ENCODE assay signal across 1 cellular context in the genomic region with DNA sequence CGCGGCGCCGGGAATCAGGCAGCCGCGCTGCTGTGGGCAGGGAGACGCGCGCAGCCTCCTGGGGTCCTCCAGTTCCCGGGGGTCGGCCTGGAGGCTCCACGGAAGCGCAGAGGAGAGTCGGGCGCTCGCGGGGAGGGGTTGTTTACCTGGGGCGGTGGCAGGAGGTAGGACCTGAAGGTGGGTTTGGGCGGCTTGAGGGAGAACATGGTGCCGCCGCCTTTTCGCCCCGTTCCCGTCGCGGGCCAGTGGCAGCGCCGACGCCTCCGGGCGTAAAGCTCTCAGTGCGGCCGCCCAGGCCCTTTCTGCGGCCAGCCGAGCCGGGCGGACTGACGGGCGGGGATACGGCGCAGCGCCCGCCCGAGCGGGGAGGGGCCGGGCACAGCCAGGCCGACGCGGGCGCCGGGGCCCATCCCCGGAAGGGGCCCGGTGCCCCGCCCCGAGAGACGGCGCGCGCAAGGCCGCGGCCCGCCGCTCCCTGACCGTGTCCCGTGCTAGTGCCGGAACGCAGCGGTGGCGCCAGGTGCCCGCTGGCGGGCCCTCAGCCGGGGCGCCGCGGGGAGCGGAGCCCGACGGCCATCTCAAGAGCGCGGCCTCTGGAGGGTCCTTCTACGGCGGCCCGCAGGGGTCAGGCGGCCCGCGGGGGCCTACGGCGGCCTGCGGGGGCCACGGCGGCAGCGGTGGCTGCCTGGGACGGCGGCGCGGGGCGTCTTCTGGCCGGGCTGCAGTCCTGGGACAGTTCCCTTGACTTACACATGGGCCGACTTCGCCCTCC.
TF ChIP-seq lines count a peak whose summit lies in the region.

A gene with protein sequence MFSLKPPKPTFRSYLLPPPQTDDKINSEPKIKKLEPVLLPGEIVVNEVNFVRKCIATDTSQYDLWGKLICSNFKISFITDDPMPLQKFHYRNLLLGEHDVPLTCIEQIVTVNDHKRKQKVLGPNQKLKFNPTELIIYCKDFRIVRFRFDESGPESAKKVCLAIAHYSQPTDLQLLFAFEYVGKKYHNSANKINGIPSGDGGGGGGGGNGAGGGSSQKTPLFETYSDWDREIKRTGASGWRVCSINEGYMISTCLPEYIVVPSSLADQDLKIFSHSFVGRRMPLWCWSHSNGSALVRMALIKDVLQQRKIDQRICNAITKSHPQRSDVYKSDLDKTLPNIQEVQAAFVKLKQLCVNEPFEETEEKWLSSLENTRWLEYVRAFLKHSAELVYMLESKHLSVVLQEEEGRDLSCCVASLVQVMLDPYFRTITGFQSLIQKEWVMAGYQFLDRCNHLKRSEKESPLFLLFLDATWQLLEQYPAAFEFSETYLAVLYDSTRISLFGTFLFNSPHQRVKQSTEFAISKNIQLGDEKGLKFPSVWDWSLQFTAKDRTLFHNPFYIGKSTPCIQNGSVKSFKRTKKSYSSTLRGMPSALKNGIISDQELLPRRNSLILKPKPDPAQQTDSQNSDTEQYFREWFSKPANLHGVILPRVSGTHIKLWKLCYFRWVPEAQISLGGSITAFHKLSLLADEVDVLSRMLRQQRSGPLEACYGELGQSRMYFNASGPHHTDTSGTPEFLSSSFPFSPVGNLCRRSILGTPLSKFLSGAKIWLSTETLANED (minus strand): TSS at position 328 of the 772 bp plus-strand sequence. CDS start 122 bp downstream, at position 206.

TF ChIP-seq in K562, 482 proteins besides CTCF, POLR2A, EP300 and RAD21 (continued from another document and continues in another):
- TF ChIP-seq, protein P1, sequence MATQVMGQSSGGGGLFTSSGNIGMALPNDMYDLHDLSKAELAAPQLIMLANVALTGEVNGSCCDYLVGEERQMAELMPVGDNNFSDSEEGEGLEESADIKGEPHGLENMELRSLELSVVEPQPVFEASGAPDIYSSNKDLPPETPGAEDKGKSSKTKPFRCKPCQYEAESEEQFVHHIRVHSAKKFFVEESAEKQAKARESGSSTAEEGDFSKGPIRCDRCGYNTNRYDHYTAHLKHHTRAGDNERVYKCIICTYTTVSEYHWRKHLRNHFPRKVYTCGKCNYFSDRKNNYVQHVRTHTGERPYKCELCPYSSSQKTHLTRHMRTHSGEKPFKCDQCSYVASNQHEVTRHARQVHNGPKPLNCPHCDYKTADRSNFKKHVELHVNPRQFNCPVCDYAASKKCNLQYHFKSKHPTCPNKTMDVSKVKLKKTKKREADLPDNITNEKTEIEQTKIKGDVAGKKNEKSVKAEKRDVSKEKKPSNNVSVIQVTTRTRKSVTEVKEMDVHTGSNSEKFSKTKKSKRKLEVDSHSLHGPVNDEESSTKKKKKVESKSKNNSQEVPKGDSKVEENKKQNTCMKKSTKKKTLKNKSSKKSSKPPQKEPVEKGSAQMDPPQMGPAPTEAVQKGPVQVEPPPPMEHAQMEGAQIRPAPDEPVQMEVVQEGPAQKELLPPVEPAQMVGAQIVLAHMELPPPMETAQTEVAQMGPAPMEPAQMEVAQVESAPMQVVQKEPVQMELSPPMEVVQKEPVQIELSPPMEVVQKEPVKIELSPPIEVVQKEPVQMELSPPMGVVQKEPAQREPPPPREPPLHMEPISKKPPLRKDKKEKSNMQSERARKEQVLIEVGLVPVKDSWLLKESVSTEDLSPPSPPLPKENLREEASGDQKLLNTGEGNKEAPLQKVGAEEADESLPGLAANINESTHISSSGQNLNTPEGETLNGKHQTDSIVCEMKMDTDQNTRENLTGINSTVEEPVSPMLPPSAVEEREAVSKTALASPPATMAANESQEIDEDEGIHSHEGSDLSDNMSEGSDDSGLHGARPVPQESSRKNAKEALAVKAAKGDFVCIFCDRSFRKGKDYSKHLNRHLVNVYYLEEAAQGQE (CRISPR knock-in tag; IDR thresholded peaks at IDR 0.05; ENCODE audit: low read depth): no peak
- TF ChIP-seq ZNF584 (CRISPR knock-in tag; IDR thresholded peaks at IDR 0.05; ENCODE audit: low read depth) (no peak), NFATC3 (IDR thresholded peaks at IDR 0.05) (no peak), SRSF7 (optimal IDR thresholded peaks at IDR 0.05; ENCODE audit: low read depth, low read length) (no peak), SNIP1 (IDR thresholded peaks at IDR 0.05; ENCODE audit: low read depth) (no peak), TRIM24 (IDR thresholded peaks at IDR 0.05) (no peak), ZNF77 (CRISPR knock-in tag; IDR thresholded peaks at IDR 0.05) (no peak), CBX2 (IDR thresholded peaks at IDR 0.05; ENCODE audit: insufficient read depth, low read length, poor library complexity, severe bottlenecking) (no peak), ZNF133 (CRISPR knock-in tag; IDR thresholded peaks at IDR 0.05) (no peak), ZNF699 (CRISPR knock-in tag; IDR thresholded peaks at IDR 0.05; ENCODE audit: insufficient replicate concordance) (no peak), ZFPM2 (CRISPR knock-in tag; IDR thresholded peaks at IDR 0.05) (no peak), ZKSCAN1 (IDR thresholded peaks at IDR 0.05; ENCODE audit: low read depth, low read length) (no peak), SNRNP70 (optimal IDR thresholded peaks at IDR 0.05; ENCODE audit: low read depth, low read length) (no peak), RBM22 (IDR thresholded peaks at IDR 0.05; ENCODE audit: low read depth, low read length, poor library complexity, severe bottlenecking) (no peak), DIDO1 (tag; IDR thresholded peaks at IDR 0.05; ENCODE audit: low read depth) (no peak), SMAD2 (IDR thresholded peaks at IDR 0.05; ENCODE audit: low read depth, low read length) (no peak), MCM2 (IDR thresholded peaks at IDR 0.05; ENCODE audit: low read depth) (no peak), ZBTB1 (CRISPR knock-in tag; IDR thresholded peaks at IDR 0.05; ENCODE audit: borderline replicate concordance, low read depth) (no peak), ZBTB8A (IDR thresholded peaks at IDR 0.05; ENCODE audit: partially characterized antibody) (no peak), ZNF232 (CRISPR knock-in tag; IDR thresholded peaks at IDR 0.05) (no peak), RB1 (IDR thresholded peaks at IDR 0.05; ENCODE audit: low read depth) (peak; percentile 74), ELF2 (CRISPR knock-in tag; IDR thresholded peaks at IDR 0.05) (no peak), NFXL1 (CRISPR knock-in tag; IDR thresholded peaks at IDR 0.05) (no peak), SAP30 (IDR thresholded peaks at IDR 0.05; ENCODE audit: borderline replicate concordance, insufficient read depth, low read depth, low read length, poor library complexity, severe bottlenecking) (no peak), ZKSCAN8 (CRISPR knock-in tag; IDR thresholded peaks at IDR 0.05) (no peak), MBD2 (IDR thresholded peaks at IDR 0.05; ENCODE audit: borderline replicate concordance, low read depth) (0 out of 2 replicates have a peak, but pooled peaks have one; percentile 22), SMARCB1 (IDR thresholded peaks at IDR 0.05; ENCODE audit: insufficient read length, low read depth) (no peak)
- TF ChIP-seq, protein P2, sequence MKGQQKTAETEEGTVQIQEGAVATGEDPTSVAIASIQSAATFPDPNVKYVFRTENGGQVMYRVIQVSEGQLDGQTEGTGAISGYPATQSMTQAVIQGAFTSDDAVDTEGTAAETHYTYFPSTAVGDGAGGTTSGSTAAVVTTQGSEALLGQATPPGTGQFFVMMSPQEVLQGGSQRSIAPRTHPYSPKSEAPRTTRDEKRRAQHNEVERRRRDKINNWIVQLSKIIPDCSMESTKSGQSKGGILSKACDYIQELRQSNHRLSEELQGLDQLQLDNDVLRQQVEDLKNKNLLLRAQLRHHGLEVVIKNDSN (CRISPR knock-in tag; IDR thresholded peaks at IDR 0.05): no peak
- TF ChIP-seq, protein P3, sequence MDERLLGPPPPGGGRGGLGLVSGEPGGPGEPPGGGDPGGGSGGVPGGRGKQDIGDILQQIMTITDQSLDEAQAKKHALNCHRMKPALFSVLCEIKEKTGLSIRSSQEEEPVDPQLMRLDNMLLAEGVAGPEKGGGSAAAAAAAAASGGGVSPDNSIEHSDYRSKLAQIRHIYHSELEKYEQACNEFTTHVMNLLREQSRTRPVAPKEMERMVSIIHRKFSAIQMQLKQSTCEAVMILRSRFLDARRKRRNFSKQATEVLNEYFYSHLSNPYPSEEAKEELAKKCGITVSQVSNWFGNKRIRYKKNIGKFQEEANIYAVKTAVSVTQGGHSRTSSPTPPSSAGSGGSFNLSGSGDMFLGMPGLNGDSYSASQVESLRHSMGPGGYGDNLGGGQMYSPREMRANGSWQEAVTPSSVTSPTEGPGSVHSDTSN (CRISPR knock-in tag; IDR thresholded peaks at IDR 0.05; ENCODE audit: low read depth): no peak
- TF ChIP-seq, protein P3 (tag; conservative IDR thresholded peaks at IDR 0.05; ENCODE audit: low read depth): no peak
- TF ChIP-seq, protein P4, sequence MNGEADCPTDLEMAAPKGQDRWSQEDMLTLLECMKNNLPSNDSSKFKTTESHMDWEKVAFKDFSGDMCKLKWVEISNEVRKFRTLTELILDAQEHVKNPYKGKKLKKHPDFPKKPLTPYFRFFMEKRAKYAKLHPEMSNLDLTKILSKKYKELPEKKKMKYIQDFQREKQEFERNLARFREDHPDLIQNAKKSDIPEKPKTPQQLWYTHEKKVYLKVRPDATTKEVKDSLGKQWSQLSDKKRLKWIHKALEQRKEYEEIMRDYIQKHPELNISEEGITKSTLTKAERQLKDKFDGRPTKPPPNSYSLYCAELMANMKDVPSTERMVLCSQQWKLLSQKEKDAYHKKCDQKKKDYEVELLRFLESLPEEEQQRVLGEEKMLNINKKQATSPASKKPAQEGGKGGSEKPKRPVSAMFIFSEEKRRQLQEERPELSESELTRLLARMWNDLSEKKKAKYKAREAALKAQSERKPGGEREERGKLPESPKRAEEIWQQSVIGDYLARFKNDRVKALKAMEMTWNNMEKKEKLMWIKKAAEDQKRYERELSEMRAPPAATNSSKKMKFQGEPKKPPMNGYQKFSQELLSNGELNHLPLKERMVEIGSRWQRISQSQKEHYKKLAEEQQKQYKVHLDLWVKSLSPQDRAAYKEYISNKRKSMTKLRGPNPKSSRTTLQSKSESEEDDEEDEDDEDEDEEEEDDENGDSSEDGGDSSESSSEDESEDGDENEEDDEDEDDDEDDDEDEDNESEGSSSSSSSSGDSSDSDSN (IDR thresholded peaks at IDR 0.05; ENCODE audit: borderline replicate concordance in 1 of 2, low read depth in 2 of 2, low read length in 2 of 2): peak; percentile 58 to 75
- TF ChIP-seq, protein P5, sequence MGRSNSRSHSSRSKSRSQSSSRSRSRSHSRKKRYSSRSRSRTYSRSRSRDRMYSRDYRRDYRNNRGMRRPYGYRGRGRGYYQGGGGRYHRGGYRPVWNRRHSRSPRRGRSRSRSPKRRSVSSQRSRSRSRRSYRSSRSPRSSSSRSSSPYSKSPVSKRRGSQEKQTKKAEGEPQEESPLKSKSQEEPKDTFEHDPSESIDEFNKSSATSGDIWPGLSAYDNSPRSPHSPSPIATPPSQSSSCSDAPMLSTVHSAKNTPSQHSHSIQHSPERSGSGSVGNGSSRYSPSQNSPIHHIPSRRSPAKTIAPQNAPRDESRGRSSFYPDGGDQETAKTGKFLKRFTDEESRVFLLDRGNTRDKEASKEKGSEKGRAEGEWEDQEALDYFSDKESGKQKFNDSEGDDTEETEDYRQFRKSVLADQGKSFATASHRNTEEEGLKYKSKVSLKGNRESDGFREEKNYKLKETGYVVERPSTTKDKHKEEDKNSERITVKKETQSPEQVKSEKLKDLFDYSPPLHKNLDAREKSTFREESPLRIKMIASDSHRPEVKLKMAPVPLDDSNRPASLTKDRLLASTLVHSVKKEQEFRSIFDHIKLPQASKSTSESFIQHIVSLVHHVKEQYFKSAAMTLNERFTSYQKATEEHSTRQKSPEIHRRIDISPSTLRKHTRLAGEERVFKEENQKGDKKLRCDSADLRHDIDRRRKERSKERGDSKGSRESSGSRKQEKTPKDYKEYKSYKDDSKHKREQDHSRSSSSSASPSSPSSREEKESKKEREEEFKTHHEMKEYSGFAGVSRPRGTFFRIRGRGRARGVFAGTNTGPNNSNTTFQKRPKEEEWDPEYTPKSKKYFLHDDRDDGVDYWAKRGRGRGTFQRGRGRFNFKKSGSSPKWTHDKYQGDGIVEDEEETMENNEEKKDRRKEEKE (IDR thresholded peaks at IDR 0.05; ENCODE audit: borderline replicate concordance in 1 of 2, control insufficient read depth in 1 of 2, low read depth in 2 of 2, low read length in 1 of 2): no peak
- TF ChIP-seq, protein P6, sequence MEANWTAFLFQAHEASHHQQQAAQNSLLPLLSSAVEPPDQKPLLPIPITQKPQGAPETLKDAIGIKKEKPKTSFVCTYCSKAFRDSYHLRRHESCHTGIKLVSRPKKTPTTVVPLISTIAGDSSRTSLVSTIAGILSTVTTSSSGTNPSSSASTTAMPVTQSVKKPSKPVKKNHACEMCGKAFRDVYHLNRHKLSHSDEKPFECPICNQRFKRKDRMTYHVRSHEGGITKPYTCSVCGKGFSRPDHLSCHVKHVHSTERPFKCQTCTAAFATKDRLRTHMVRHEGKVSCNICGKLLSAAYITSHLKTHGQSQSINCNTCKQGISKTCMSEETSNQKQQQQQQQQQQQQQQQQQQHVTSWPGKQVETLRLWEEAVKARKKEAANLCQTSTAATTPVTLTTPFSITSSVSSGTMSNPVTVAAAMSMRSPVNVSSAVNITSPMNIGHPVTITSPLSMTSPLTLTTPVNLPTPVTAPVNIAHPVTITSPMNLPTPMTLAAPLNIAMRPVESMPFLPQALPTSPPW (CRISPR knock-in tag; IDR thresholded peaks at IDR 0.05): peak; percentile 89
- TF ChIP-seq, protein P7, sequence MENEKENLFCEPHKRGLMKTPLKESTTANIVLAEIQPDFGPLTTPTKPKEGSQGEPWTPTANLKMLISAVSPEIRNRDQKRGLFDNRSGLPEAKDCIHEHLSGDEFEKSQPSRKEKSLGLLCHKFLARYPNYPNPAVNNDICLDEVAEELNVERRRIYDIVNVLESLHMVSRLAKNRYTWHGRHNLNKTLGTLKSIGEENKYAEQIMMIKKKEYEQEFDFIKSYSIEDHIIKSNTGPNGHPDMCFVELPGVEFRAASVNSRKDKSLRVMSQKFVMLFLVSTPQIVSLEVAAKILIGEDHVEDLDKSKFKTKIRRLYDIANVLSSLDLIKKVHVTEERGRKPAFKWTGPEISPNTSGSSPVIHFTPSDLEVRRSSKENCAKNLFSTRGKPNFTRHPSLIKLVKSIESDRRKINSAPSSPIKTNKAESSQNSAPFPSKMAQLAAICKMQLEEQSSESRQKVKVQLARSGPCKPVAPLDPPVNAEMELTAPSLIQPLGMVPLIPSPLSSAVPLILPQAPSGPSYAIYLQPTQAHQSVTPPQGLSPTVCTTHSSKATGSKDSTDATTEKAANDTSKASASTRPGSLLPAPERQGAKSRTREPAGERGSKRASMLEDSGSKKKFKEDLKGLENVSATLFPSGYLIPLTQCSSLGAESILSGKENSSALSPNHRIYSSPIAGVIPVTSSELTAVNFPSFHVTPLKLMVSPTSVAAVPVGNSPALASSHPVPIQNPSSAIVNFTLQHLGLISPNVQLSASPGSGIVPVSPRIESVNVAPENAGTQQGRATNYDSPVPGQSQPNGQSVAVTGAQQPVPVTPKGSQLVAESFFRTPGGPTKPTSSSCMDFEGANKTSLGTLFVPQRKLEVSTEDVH (IDR thresholded peaks at IDR 0.05; ENCODE audit: low read depth, partially characterized antibody): no peak
- TF ChIP-seq, protein P8, sequence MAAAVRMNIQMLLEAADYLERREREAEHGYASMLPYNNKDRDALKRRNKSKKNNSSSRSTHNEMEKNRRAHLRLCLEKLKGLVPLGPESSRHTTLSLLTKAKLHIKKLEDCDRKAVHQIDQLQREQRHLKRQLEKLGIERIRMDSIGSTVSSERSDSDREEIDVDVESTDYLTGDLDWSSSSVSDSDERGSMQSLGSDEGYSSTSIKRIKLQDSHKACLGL (CRISPR knock-in tag; IDR thresholded peaks at IDR 0.05; ENCODE audit: borderline replicate concordance, poor library complexity, severe bottlenecking): no peak
